In genomic region chr6:149190228-149190831, GRCh38 we compare ENCODE assay signal across 8 cellular contexts.
DNase-seq lines count a peak whose midpoint lies in the region; ATAC-seq and TF ChIP-seq lines count a peak whose summit lies in the region.

No MANE protein-coding gene starts in this region.

- CTCF ChIA-PET in activated CD8-positive, alpha-beta T cell treated with anti-CD3 and anti-CD28 coated beads, Interleukin-2, amount 10 ng/mL, durations not matched to agents 7 days and 5 days (lab: Charles Lee): interaction anchor here (0.9 to 2.7 kb wide), 10 partner anchors 9 to 241 kb away, joined by 3 to 11 read pairs (median 4); no protein-coding TSS in a partner anchor

- TF ChIP-seq CTCF in GM12864 (IDR thresholded peaks at IDR 0.05; ENCODE audit: low read depth, low read length, missing control alignments): peak; percentile 72
- peak; percentile 51; the same call in 1 of the 2 replicates for TF ChIP-seq CTCF in LNCAP (IDR thresholded peaks at IDR 0.05)

- ATAC-seq in activated CD8-positive, alpha-beta T cell treated with anti-CD3 and anti-CD28 coated beads, Interleukin-2, amount 10 ng/mL, durations not matched to agents 7 days and 5 days: no peak
- no peak for ATAC-seq in left cardiac atrium
- peak; percentile 85 to 93 for ATAC-seq in stimulated activated naive B cell treated with anti-CD40 and anti-IgM and Interleukin-4, amounts not matched to agents 10 μg/mL and 1 μg/mL and 100 μg/mL, for 72 hours (replicated peaks)
- ATAC-seq in GM19463 (IDR thresholded peaks at IDR 0.05; ENCODE audit: unreplicated experiment): no peak
- no peak for ATAC-seq in GM18520 (IDR thresholded peaks at IDR 0.05; ENCODE audit: unreplicated experiment)

- intact Hi-C loops in left cardiac atrium (cut with DNase I): no loop called here

- peaks cover 58% of the 10 kb centered on the region for H3K36me3 Mint-ChIP-seq in activated CD8-positive, alpha-beta T cell treated with anti-CD3 and anti-CD28 coated beads, Interleukin-2, amount 10 ng/mL, durations not matched to agents 7 days and 5 days (ENCODE audit: low read depth)
- H3K36me3 Mint-ChIP-seq in stimulated activated naive B cell treated with anti-CD40 and anti-IgM and Interleukin-4, amounts not matched to agents 10 μg/mL and 1 μg/mL and 100 μg/mL, for 72 hours: peaks cover 2 to 3% of the 10 kb centered on the region in 2 donors

- H3K9me3 Mint-ChIP-seq in activated CD8-positive, alpha-beta T cell treated with anti-CD3 and anti-CD28 coated beads, Interleukin-2, amount 10 ng/mL, durations not matched to agents 7 days and 5 days (ENCODE audit: insufficient read depth): peaks cover 45% of the 10 kb centered on the region
- peaks cover under 1 to 4% of the 10 kb centered on the region in 2 donors for H3K9me3 Mint-ChIP-seq in stimulated activated naive B cell treated with anti-CD40 and anti-IgM and Interleukin-4, amounts not matched to agents 10 μg/mL and 1 μg/mL and 100 μg/mL, for 72 hours

- H3K4me1 Mint-ChIP-seq in activated CD8-positive, alpha-beta T cell treated with anti-CD3 and anti-CD28 coated beads, Interleukin-2, amount 10 ng/mL, durations not matched to agents 7 days and 5 days (ENCODE audit: low read depth): peaks cover 21% of the 10 kb centered on the region
- peaks cover 15 to 23% of the 10 kb centered on the region in 2 donors for H3K4me1 Mint-ChIP-seq in stimulated activated naive B cell treated with anti-CD40 and anti-IgM and Interleukin-4, amounts not matched to agents 10 μg/mL and 1 μg/mL and 100 μg/mL, for 72 hours

- DNase-seq in GM12864 (ENCODE audit: low read depth) (no peak), left cardiac atrium (peak; percentile 47), NCI-H1694 (lab: John Stamatoyannopoulos, UW) (no peak)
- DNase-seq in activated CD8-positive, alpha-beta T cell treated with anti-CD3 and anti-CD28 coated beads, Interleukin-2, amount 10 ng/mL, durations not matched to agents 7 days and 5 days: peak; percentile 53
- peak; percentile 49 for DNase-seq in stimulated activated naive B cell treated with anti-CD40 and anti-IgM and Interleukin-4, amounts not matched to agents 10 μg/mL and 1 μg/mL and 100 μg/mL, for 72 hours

- no peak overlapping the region for H3K4me3 Mint-ChIP-seq in activated CD8-positive, alpha-beta T cell treated with anti-CD3 and anti-CD28 coated beads, Interleukin-2, amount 10 ng/mL, durations not matched to agents 7 days and 5 days
- H3K4me3 Mint-ChIP-seq in stimulated activated naive B cell treated with anti-CD40 and anti-IgM and Interleukin-4, amounts not matched to agents 10 μg/mL and 1 μg/mL and 100 μg/mL, for 72 hours: no peak overlapping the region

- H3K27ac Mint-ChIP-seq in activated CD8-positive, alpha-beta T cell treated with anti-CD3 and anti-CD28 coated beads, Interleukin-2, amount 10 ng/mL, durations not matched to agents 7 days and 5 days: peak overlapping the region; percentile 67
- peak overlapping the region; percentile 65 for H3K27ac Mint-ChIP-seq in stimulated activated naive B cell treated with anti-CD40 and anti-IgM and Interleukin-4, amounts not matched to agents 10 μg/mL and 1 μg/mL and 100 μg/mL, for 72 hours

- no peak overlapping the region for H3K4me3 ChIP-seq in GM12864 (ENCODE audit: low read depth, low read length)

- POLR2A ChIA-PET in activated CD8-positive, alpha-beta T cell treated with anti-CD3 and anti-CD28 coated beads, Interleukin-2, amount 10 ng/mL, durations not matched to agents 7 days and 5 days (lab: Charles Lee): interaction anchor here (0.9 kb wide), 1 partner anchor 62 kb away, joined by 3 read pairs; no protein-coding TSS in a partner anchor

- no peaks in the 10 kb centered on the region for H3K27me3 Mint-ChIP-seq in activated CD8-positive, alpha-beta T cell treated with anti-CD3 and anti-CD28 coated beads, Interleukin-2, amount 10 ng/mL, durations not matched to agents 7 days and 5 days (ENCODE audit: low read depth)
- no peaks in the 10 kb centered on the region for H3K27me3 Mint-ChIP-seq in stimulated activated naive B cell treated with anti-CD40 and anti-IgM and Interleukin-4, amounts not matched to agents 10 μg/mL and 1 μg/mL and 100 μg/mL, for 72 hours

Comparison
In these comparisons a context has a peak if more than half of its experiments do, and no peak if none do; other contexts are left out.
1. DNase-seq: peak in activated CD8-positive, alpha-beta T cell treated with anti-CD3 and anti-CD28 coated beads, Interleukin-2, amount 10 ng/mL, durations not matched to agents 7 days and 5 days (single experiment), left cardiac atrium (single experiment) and stimulated activated naive B cell treated with anti-CD40 and anti-IgM and Interleukin-4, amounts not matched to agents 10 μg/mL and 1 μg/mL and 100 μg/mL, for 72 hours (single experiment); none in GM12864 (single experiment) and NCI-H1694 (single experiment).
2. ATAC-seq: peak in stimulated activated naive B cell treated with anti-CD40 and anti-IgM and Interleukin-4, amounts not matched to agents 10 μg/mL and 1 μg/mL and 100 μg/mL, for 72 hours (2 of 2); none in activated CD8-positive, alpha-beta T cell treated with anti-CD3 and anti-CD28 coated beads, Interleukin-2, amount 10 ng/mL, durations not matched to agents 7 days and 5 days (single experiment), left cardiac atrium (0 of 2), GM19463 (single experiment) and GM18520 (single experiment).